Comparison of ENCODE assay signal across 19 cellular contexts in the genomic region with DNA sequence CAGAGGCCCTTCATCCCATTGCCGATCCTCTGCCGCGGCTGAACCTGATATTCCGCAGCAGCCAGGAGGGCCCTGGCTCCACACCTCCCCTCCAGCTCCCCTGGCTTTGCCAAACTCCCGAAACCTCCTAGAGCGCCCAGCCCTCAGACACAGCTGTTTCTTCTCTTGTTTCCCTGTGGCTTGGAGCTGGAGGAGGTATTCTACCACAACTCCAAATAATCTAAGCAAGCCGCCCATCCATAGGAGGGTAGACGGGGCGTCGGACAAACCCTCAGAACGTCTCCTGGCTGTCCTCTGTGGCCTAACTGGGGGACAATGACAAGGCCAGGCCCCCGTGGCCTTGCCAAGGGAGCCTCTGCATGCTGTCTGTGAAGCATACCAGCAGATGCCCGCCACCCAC. TPM values are rescaled to one million over a fixed set of nuclear protein-coding genes. Genes with fewer than 3 reads are reported as not detected.
DNase-seq lines count a peak whose midpoint lies in the region; ATAC-seq and TF ChIP-seq lines count a peak whose summit lies in the region.
"Had no signal": no experiment of that assay in that cellular context is flagged by ENCODE, and none has a peak within 500 bp of the region (broad histone marks: within the 10 kb centered on the region; RNA-seq: fewer than 3 reads in every experiment).

No MANE protein-coding gene starts in this region.

- H3K27ac Mint-ChIP-seq in Calu3 (ENCODE audit: unreplicated experiment): no peak overlapping the region
- no peak overlapping the region for H3K27ac Mint-ChIP-seq in stimulated activated naive B cell treated with anti-CD40 and anti-IgM and Interleukin-4, amounts not matched to agents 10 μg/mL and 1 μg/mL and 100 μg/mL, for 72 hours
- H3K27ac Mint-ChIP-seq: activated B cell treated with CpG ODN at 0.5 μM for 24 hours; HFFc6; natural killer cell treated with Interleukin-12 subunit alpha and Interleukin-12 subunit beta and Interleukin-15 and Interleukin-18, amount 100 ng/mL, for 72 hours had no signal

- no peak for ATAC-seq in stimulated activated naive B cell treated with anti-CD40 and anti-IgM and Interleukin-4, amounts not matched to agents 10 μg/mL and 1 μg/mL and 100 μg/mL, for 72 hours (replicated peaks)

- H4K20me1 ChIP-seq in MM.1S (ENCODE audit: insufficient read depth, low read length): no peaks in the 10 kb centered on the region
- H4K20me1 ChIP-seq in mammary epithelial cell (ENCODE audit: insufficient read depth, low read length): no peaks in the 10 kb centered on the region

- 84% methylated on average over 11 of the region's 13 CpGs for WGBS in mammary epithelial cell (ENCODE audit: low coverage, missing lambda C conversion rate)
- no CpG with 5 or more reads among the region's 13 CpGs for WGBS in neuronal stem cell (ENCODE audit: extremely low coverage in 2 of 2, insufficient read length in 2 of 2, insufficient replicate concordance in 1 of 2), 2 donors

- dilution Hi-C loops in mammary epithelial cell (cut with HindIII; ENCODE audit: low sequenced_read_pairs): no loop called here

- CTCF ChIA-PET in Calu3 (lab: Charles Lee): interaction anchor here (1.1 kb wide), 1 partner anchor 72 kb away, joined by 5 read pairs; a partner anchor contains a TSS
- CTCF ChIA-PET in mammary epithelial cell (lab: Charles Lee; ENCODE audit: low non-redundant PET): interaction anchor here (0.5 to 0.9 kb wide), 5 partner anchors 66 to 832 kb away, joined by 3 to 6 read pairs (median 4); no protein-coding TSS in a partner anchor

- peak overlapping the region; percentile 59 for H2AK5ac ChIP-seq in neuronal stem cell (ENCODE audit: low read depth, low read length)

- H3K23ac ChIP-seq in neuronal stem cell (ENCODE audit: low read depth, low read length, poor library complexity): peak overlapping the region; percentile 40

- no peaks in the 10 kb centered on the region for H3K79me2 ChIP-seq in MM.1S (ENCODE audit: low read length)
- H3K79me2 ChIP-seq in mammary epithelial cell (ENCODE audit: insufficient read depth, low read length): no peaks in the 10 kb centered on the region

- H3K27ac ChIP-seq in MM.1S (ENCODE audit: low read length) (no peak overlapping the region), mammary epithelial cell (ENCODE audit: insufficient read depth, low read depth, low read length) (no peak overlapping the region), neuronal stem cell (replicated peaks; ENCODE audit: low read length) (no peak overlapping the region)
- H3K27ac ChIP-seq: lower lobe of right lung, suprapubic skin had no signal

- DNase-seq in Calu3 (no peak), MM.1S (no peak), mammary epithelial cell (no peak), neuronal stem cell (ENCODE audit: low spot score) (no peak), globus pallidus (ENCODE audit: low spot score) (no peak), germinal center (ENCODE audit: low spot score) (no peak)
- DNase-seq in stimulated activated naive B cell treated with anti-CD40 and anti-IgM and Interleukin-4, amounts not matched to agents 10 μg/mL and 1 μg/mL and 100 μg/mL, for 72 hours: no peak
- DNase-seq: esophagus squamous epithelium, NCI-H1048, NCI-H1694 had no signal

- no peaks in the 10 kb centered on the region; the same call in 1 of the 2 replicates for H3K27me3 ChIP-seq in MM.1S (replicated peaks; ENCODE audit: insufficient read depth, low read length)
- no peaks in the 10 kb centered on the region for H3K27me3 ChIP-seq in mammary epithelial cell (ENCODE audit: insufficient read depth, low read length)
- H3K27me3 ChIP-seq in neuronal stem cell (ENCODE audit: control insufficient read depth in 3 of 3, insufficient read depth in 3 of 3, low read depth in 1 of 3, low read length in 3 of 3): peaks cover 0 to 51% (median 2%) of the 10 kb centered on the region in 3 experiments
- H3K27me3 ChIP-seq: BE2C had no signal

- H3K14ac ChIP-seq in neuronal stem cell (ENCODE audit: low read length): no peak overlapping the region

- H4K8ac ChIP-seq in neuronal stem cell (ENCODE audit: low read depth, low read length): no peak overlapping the region

- no peak overlapping the region for H3K4me3 ChIP-seq in MM.1S (ENCODE audit: low read length)
- no peak overlapping the region for H3K4me3 ChIP-seq in mammary epithelial cell (replicated peaks in 1 of 3; ENCODE audit: insufficient read depth in 1 of 3, low read depth in 2 of 3, low read length in 3 of 3)
- H3K4me3 ChIP-seq in neuronal stem cell (ENCODE audit: low read length in 2 of 2): no peak overlapping the region
- H3K4me3 ChIP-seq: lower lobe of right lung, suprapubic skin had no signal

- H3K4me2 ChIP-seq in MM.1S (ENCODE audit: low read depth, low read length) (peak overlapping the region; percentile 42), mammary epithelial cell (ENCODE audit: insufficient read depth, low read depth, low read length) (peak overlapping the region; percentile 58), neuronal stem cell (ENCODE audit: insufficient read depth, low read length, poor library complexity, severe bottlenecking) (no peak overlapping the region)

- H3K36me3 ChIP-seq in MM.1S (replicated peaks; ENCODE audit: insufficient read depth, low read length): no peaks in the 10 kb centered on the region
- H3K36me3 ChIP-seq in mammary epithelial cell (ENCODE audit: insufficient read depth, low read length): no peaks in the 10 kb centered on the region
- H3K36me3 ChIP-seq in neuronal stem cell (replicated peaks in 1 of 2; ENCODE audit: control insufficient read depth in 2 of 2, insufficient read depth in 2 of 2, low read length in 2 of 2): no peaks in the 10 kb centered on the region
- H3K36me3 ChIP-seq: BE2C, esophagus squamous epithelium, lower lobe of right lung, suprapubic skin had no signal

- no peak overlapping the region for H3K9ac ChIP-seq in MM.1S (ENCODE audit: low read length)
- no peak overlapping the region for H3K9ac ChIP-seq in mammary epithelial cell (ENCODE audit: insufficient read depth, low read length)
- no peak overlapping the region for H3K9ac ChIP-seq in neuronal stem cell (ENCODE audit: low read depth, low read length, poor library complexity)

- H3K27me3 Mint-ChIP-seq in Calu3 (ENCODE audit: unreplicated experiment): no peaks in the 10 kb centered on the region
- H3K27me3 Mint-ChIP-seq in stimulated activated naive B cell treated with anti-CD40 and anti-IgM and Interleukin-4, amounts not matched to agents 10 μg/mL and 1 μg/mL and 100 μg/mL, for 72 hours: peaks cover 21 to 40% of the 10 kb centered on the region in 2 donors

- no peak overlapping the region for H3K18ac ChIP-seq in neuronal stem cell (ENCODE audit: low read length)

- no peaks in the 10 kb centered on the region for H3F3A ChIP-seq in MM.1S (ENCODE audit: insufficient read depth, low read length)

- H3K9me3 Mint-ChIP-seq in Calu3 (ENCODE audit: low read depth, unreplicated experiment): no peaks in the 10 kb centered on the region
- no peaks in the 10 kb centered on the region for H3K9me3 Mint-ChIP-seq in stimulated activated naive B cell treated with anti-CD40 and anti-IgM and Interleukin-4, amounts not matched to agents 10 μg/mL and 1 μg/mL and 100 μg/mL, for 72 hours
- H3K9me3 Mint-ChIP-seq: activated B cell treated with CpG ODN at 0.5 μM for 24 hours; central memory CD8-positive, alpha-beta T cell; HFFc6; natural killer cell treated with Interleukin-12 subunit alpha and Interleukin-12 subunit beta and Interleukin-15 and Interleukin-18, amount 100 ng/mL, for 72 hours had no signal

- H2BK12ac ChIP-seq in neuronal stem cell (ENCODE audit: low read length): no peak overlapping the region

- H3K4me3 Mint-ChIP-seq in Calu3 (ENCODE audit: low read depth, unreplicated experiment): peak overlapping the region; percentile 5
- H3K4me3 Mint-ChIP-seq in stimulated activated naive B cell treated with anti-CD40 and anti-IgM and Interleukin-4, amounts not matched to agents 10 μg/mL and 1 μg/mL and 100 μg/mL, for 72 hours: no peak overlapping the region
- H3K4me3 Mint-ChIP-seq: activated B cell treated with CpG ODN at 0.5 μM for 24 hours; central memory CD8-positive, alpha-beta T cell; HFFc6; natural killer cell treated with Interleukin-12 subunit alpha and Interleukin-12 subunit beta and Interleukin-15 and Interleukin-18, amount 100 ng/mL, for 72 hours had no signal

- intact Hi-C loops in Calu3 (cut with micrococcal nuclease; ENCODE audit: unreplicated experiment): loop anchor here (5.0 kb wide), 1 partner anchor 53 kb away; no protein-coding TSS in a partner anchor
- intact Hi-C loops in mammary epithelial cell (cut with micrococcal nuclease): loop anchor here (1.0 kb wide), 5 partner anchors 10 to 95 kb away; no protein-coding TSS in a partner anchor

- H2AFZ ChIP-seq in MM.1S (ENCODE audit: low read length): peak overlapping the region; percentile 45
- H2AFZ ChIP-seq in mammary epithelial cell (ENCODE audit: low read depth, low read length): peak overlapping the region; percentile 89
- H2AFZ ChIP-seq in neuronal stem cell (ENCODE audit: low read length): no peak overlapping the region

- no peaks in the 10 kb centered on the region for H3K9me2 ChIP-seq in MM.1S (replicated peaks; ENCODE audit: insufficient read depth, low read length)

- in situ Hi-C loops in mammary epithelial cell (cut with MboI; ENCODE audit: low sequenced_read_pairs in 2 of 2): loop anchor here in 1 of 2 donors (5.0 kb wide), 1 partner anchor 48 kb away; no protein-coding TSS in a partner anchor

- BruUV-seq in Calu3 (replicated peaks; lab: Mats Ljungman, UMichigan): no TSS peak
- BruUV-seq in mammary epithelial cell (replicated peaks; lab: Mats Ljungman, UMichigan): no TSS peak

- H3K4me1 ChIP-seq in MM.1S (ENCODE audit: low read length) (no peaks in the 10 kb centered on the region), mammary epithelial cell (ENCODE audit: insufficient read depth, low read length) (peaks cover 24% of the 10 kb centered on the region), neuronal stem cell (ENCODE audit: control insufficient read depth in 2 of 2, insufficient read depth in 1 of 2, low read depth in 1 of 2, low read length in 2 of 2) (peaks cover 8 to 20% of the 10 kb centered on the region in 2 donors)
- H3K4me1 ChIP-seq: BE2C had no signal

- H2BK120ac ChIP-seq in neuronal stem cell (ENCODE audit: low read depth, low read length): no peak overlapping the region

- no peak overlapping the region for H4K91ac ChIP-seq in neuronal stem cell (ENCODE audit: low read depth, low read length, poor library complexity)

- H3K9me3 ChIP-seq in MM.1S (replicated peaks; ENCODE audit: insufficient read depth, low read length) (no peaks in the 10 kb centered on the region), mammary epithelial cell (replicated peaks; ENCODE audit: insufficient read depth, low read length) (no peaks in the 10 kb centered on the region), neuronal stem cell (replicated peaks in 1 of 2; ENCODE audit: control insufficient read depth in 2 of 2, insufficient read depth in 1 of 2, low read depth in 1 of 2, low read length in 2 of 2) (no peaks in the 10 kb centered on the region)
- H3K9me3 ChIP-seq: BE2C, esophagus squamous epithelium, lower lobe of right lung, suprapubic skin had no signal

- TF ChIP-seq CTCF in Calu3 (IDR thresholded peaks at IDR 0.05; ENCODE audit: unreplicated experiment) (no peak), MM.1S (IDR thresholded peaks at IDR 0.05; ENCODE audit: low read length) (no peak), mammary epithelial cell (conservative IDR thresholded peaks at IDR 0.05 in 1 of 2, IDR thresholded peaks at IDR 0.05 in 1 of 2; ENCODE audit: extremely low read depth in 1 of 2, insufficient read depth in 1 of 2, low read depth in 1 of 2, low read length in 2 of 2) (no peak)

- peaks cover 16% of the 10 kb centered on the region for H3K4me1 Mint-ChIP-seq in Calu3 (ENCODE audit: low read depth, unreplicated experiment)
- peaks cover 2 to 7% of the 10 kb centered on the region in 2 donors for H3K4me1 Mint-ChIP-seq in stimulated activated naive B cell treated with anti-CD40 and anti-IgM and Interleukin-4, amounts not matched to agents 10 μg/mL and 1 μg/mL and 100 μg/mL, for 72 hours
- H3K4me1 Mint-ChIP-seq: central memory CD8-positive, alpha-beta T cell had no signal

- no peak overlapping the region for H2BK15ac ChIP-seq in neuronal stem cell (ENCODE audit: low read length)

- H3K36me3 Mint-ChIP-seq in Calu3 (ENCODE audit: insufficient read depth, unreplicated experiment): peaks cover 7% of the 10 kb centered on the region
- no peaks in the 10 kb centered on the region for H3K36me3 Mint-ChIP-seq in stimulated activated naive B cell treated with anti-CD40 and anti-IgM and Interleukin-4, amounts not matched to agents 10 μg/mL and 1 μg/mL and 100 μg/mL, for 72 hours
- H3K36me3 Mint-ChIP-seq: natural killer cell treated with Interleukin-12 subunit alpha and Interleukin-12 subunit beta and Interleukin-15 and Interleukin-18, amount 100 ng/mL, for 72 hours had no signal

- H3K4ac ChIP-seq in neuronal stem cell (ENCODE audit: low read length): no peak overlapping the region

- H2BK5ac ChIP-seq in neuronal stem cell (ENCODE audit: low read length): no peak overlapping the region

- no peaks in the 10 kb centered on the region for H3K79me1 ChIP-seq in neuronal stem cell (ENCODE audit: low read depth, low read length)

RNA-seq across cellular contexts. Expression of a gene that starts 10.4 kb away (rescaled TPM):
- not detected in 2 replicates for total RNA-seq in Calu3 (2022)
- total RNA-seq in mammary epithelial cell: under 1 TPM; under 0.01 to 0.19 TPM
- 0.07 TPM for polyA plus RNA-seq in mammary epithelial cell
- 1.4 TPM for polyA minus RNA-seq in mammary epithelial cell
- 0.03 TPM for polyA plus RNA-seq in neuronal stem cell (2013, experiment 1 of 2)
- 0.07 TPM for polyA plus RNA-seq in neuronal stem cell (2013, experiment 2 of 2)
- total RNA-seq: activated B cell treated with CpG ODN at 0.5 μM for 24 hours; HFFc6; lower lobe of right lung; mononuclear cell; natural killer cell treated with Interleukin-12 subunit alpha and Interleukin-12 subunit beta and Interleukin-15 and Interleukin-18, amount 100 ng/mL, for 72 hours; osteoblast had no signal
